ENCODE assay signal across 20 cellular contexts in the genomic region with DNA sequence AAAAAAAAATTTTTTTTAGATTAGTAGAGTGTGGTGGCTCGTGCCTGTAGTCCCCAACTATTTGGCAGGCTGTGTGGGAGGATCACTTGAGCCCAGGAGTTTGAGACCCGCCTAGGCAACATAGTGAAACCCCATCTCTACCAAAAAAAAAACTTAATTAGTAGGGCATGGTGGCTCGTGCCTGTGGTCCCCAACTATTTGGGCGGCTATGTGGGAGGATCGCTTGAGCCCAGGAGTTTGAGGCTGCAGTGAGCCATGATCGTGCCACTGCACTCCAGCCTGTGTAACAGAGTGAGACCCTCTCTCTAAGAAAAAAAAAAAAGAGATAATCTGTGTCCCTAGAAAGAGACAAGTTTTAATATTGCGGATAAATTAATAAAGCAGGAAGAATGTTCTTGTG. TPM values are rescaled to one million over a fixed set of nuclear protein-coding genes. Genes with fewer than 3 reads are reported as not detected.
"Had no signal": no experiment of that assay in that cellular context is flagged by ENCODE, and none has a peak within 500 bp of the region (broad histone marks: within the 10 kb centered on the region; RNA-seq: fewer than 3 reads in every experiment).

No MANE protein-coding gene starts in this region.

- H3K27ac ChIP-seq: body of pancreas, coronary artery, gastroesophageal sphincter, neutrophil, upper lobe of left lung had no signal

- H3K4me1 ChIP-seq: body of pancreas, gastroesophageal sphincter, upper lobe of left lung had no signal

- ATAC-seq: body of pancreas; gastroesophageal sphincter; mucosa of descending colon; naive thymus-derived CD8-positive, alpha-beta T cell had no signal

- H3K27me3 ChIP-seq: body of pancreas, upper lobe of left lung had no signal

- H3K4me3 ChIP-seq: body of pancreas, coronary artery, gastroesophageal sphincter, lung, mucosa of descending colon, upper lobe of left lung had no signal

- H3K9me3 ChIP-seq: body of pancreas, gastroesophageal sphincter, mucosa of descending colon, neutrophil, upper lobe of left lung had no signal

- DNase-seq: activated CD4-positive, alpha-beta T cell treated with anti-CD3 and anti-CD28 coated beads, Interleukin-2, amount 50 U/mL, for 4 hours; activated CD4-positive, CD25-positive, alpha-beta regulatory T cell; activated naive CD4-positive, alpha-beta T cell; body of pancreas; central memory CD4-positive, alpha-beta T cell; effector CD8-positive, alpha-beta T cell; hippocampal formation; kidney glomerular epithelial cell; mucosa of descending colon; naive thymus-derived CD8-positive, alpha-beta T cell; retina; SIG-M5; stimulated activated CD4-positive, alpha-beta T cell treated with anti-CD3 and anti-CD28 coated beads, Interleukin-4, amount 100 ng/mL, for 4 hours; T-helper 2 cell; upper lobe of left lung had no signal

- H3K9me3 Mint-ChIP-seq: naive thymus-derived CD8-positive, alpha-beta T cell had no signal

- H3K36me3 ChIP-seq: gastroesophageal sphincter, neutrophil, upper lobe of left lung had no signal

- H3K4me3 Mint-ChIP-seq: naive thymus-derived CD8-positive, alpha-beta T cell had no signal

RNA-seq across cellular contexts. Expression of a gene that starts 8.8 kb away (rescaled TPM):
- total RNA-seq: body of pancreas, skeletal muscle tissue had no signal
